ENCODE assay signal across 1 cellular context in genomic region chr17:72447251-72447640, GRCh38.
A peak's percentile ranks its signal among the peaks of the same experiment; 100 is the strongest.
TF ChIP-seq lines count a peak whose summit lies in the region.

No MANE protein-coding gene starts in this region.

TF ChIP-seq in HepG2, 621 proteins besides CTCF, POLR2A, EP300 and RAD21 (continued from another document and continues in another):
- TF ChIP-seq HNF1A (IDR thresholded peaks at IDR 0.05; ENCODE audit: low read depth) (peak; percentile 51; the same call in 1 of the 2 replicates), HNF1A (CRISPR knock-in tag; IDR thresholded peaks at IDR 0.05; ENCODE audit: borderline replicate concordance) (peak; percentile 79; the same call in 1 of the 2 replicates), MTA3 (CRISPR knock-in tag; IDR thresholded peaks at IDR 0.05) (no peak), TBL1XR1 (IDR thresholded peaks at IDR 0.05; ENCODE audit: borderline replicate concordance, low read length, partially characterized antibody) (peak; percentile 18), AGO2 (optimal IDR thresholded peaks at IDR 0.05; ENCODE audit: low read depth, low read length) (no peak), ZGPAT (CRISPR knock-in tag; IDR thresholded peaks at IDR 0.05) (peak; percentile 75), ZNF746 (CRISPR knock-in tag; IDR thresholded peaks at IDR 0.05) (peak; percentile 27; the same call in 1 of the 2 replicates), TCF7L2 (IDR thresholded peaks at IDR 0.05; ENCODE audit: low read depth, low read length) (peak; percentile 80), SSRP1 (CRISPR knock-in tag; IDR thresholded peaks at IDR 0.05) (no peak), ZIK1 (CRISPR knock-in tag; IDR thresholded peaks at IDR 0.05; ENCODE audit: borderline replicate concordance, low read depth) (no peak; the same call in 1 of the 2 replicates), ZNF496 (CRISPR knock-in tag; IDR thresholded peaks at IDR 0.05; ENCODE audit: insufficient replicate concordance) (no peak), ZNF281 (CRISPR knock-in tag; IDR thresholded peaks at IDR 0.05; ENCODE audit: borderline replicate concordance) (peak; percentile 14; the same call in 1 of the 2 replicates), KMT2A (CRISPR knock-in tag; IDR thresholded peaks at IDR 0.05) (0 out of 2 replicates have a peak, but pooled peaks have one; percentile 37), PPARG (CRISPR knock-in tag; conservative IDR thresholded peaks at IDR 0.05) (peak; percentile 99), ZNF883 (CRISPR knock-in tag; IDR thresholded peaks at IDR 0.05; ENCODE audit: not compliant biosample characterization) (no peak), SMARCC2 (IDR thresholded peaks at IDR 0.05) (no peak), ATF1 (CRISPR knock-in tag; IDR thresholded peaks at IDR 0.05) (peak; percentile 54; the same call in 1 of the 2 replicates), ZNF556 (CRISPR knock-in tag; IDR thresholded peaks at IDR 0.05; ENCODE audit: borderline replicate concordance) (peak; percentile 82; the same call in 1 of the 2 replicates), KAT8 (CRISPR knock-in tag; IDR thresholded peaks at IDR 0.05) (peak; percentile 58; the same call in 1 of the 2 replicates), TSC22D2 (CRISPR knock-in tag; IDR thresholded peaks at IDR 0.05; ENCODE audit: borderline replicate concordance) (no peak), DNMT3B (CRISPR knock-in tag; conservative IDR thresholded peaks at IDR 0.05) (no peak), ZBTB40 (IDR thresholded peaks at IDR 0.05) (no peak), ZBTB40 (CRISPR knock-in tag; IDR thresholded peaks at IDR 0.05) (no peak), ZNF350 (CRISPR knock-in tag; IDR thresholded peaks at IDR 0.05; ENCODE audit: borderline replicate concordance, low read depth) (no peak), HDAC2 (CRISPR knock-in tag; IDR thresholded peaks at IDR 0.05) (peak; percentile 96), ZNF44 (CRISPR knock-in tag; IDR thresholded peaks at IDR 0.05) (no peak)
- TF ChIP-seq, protein P1, sequence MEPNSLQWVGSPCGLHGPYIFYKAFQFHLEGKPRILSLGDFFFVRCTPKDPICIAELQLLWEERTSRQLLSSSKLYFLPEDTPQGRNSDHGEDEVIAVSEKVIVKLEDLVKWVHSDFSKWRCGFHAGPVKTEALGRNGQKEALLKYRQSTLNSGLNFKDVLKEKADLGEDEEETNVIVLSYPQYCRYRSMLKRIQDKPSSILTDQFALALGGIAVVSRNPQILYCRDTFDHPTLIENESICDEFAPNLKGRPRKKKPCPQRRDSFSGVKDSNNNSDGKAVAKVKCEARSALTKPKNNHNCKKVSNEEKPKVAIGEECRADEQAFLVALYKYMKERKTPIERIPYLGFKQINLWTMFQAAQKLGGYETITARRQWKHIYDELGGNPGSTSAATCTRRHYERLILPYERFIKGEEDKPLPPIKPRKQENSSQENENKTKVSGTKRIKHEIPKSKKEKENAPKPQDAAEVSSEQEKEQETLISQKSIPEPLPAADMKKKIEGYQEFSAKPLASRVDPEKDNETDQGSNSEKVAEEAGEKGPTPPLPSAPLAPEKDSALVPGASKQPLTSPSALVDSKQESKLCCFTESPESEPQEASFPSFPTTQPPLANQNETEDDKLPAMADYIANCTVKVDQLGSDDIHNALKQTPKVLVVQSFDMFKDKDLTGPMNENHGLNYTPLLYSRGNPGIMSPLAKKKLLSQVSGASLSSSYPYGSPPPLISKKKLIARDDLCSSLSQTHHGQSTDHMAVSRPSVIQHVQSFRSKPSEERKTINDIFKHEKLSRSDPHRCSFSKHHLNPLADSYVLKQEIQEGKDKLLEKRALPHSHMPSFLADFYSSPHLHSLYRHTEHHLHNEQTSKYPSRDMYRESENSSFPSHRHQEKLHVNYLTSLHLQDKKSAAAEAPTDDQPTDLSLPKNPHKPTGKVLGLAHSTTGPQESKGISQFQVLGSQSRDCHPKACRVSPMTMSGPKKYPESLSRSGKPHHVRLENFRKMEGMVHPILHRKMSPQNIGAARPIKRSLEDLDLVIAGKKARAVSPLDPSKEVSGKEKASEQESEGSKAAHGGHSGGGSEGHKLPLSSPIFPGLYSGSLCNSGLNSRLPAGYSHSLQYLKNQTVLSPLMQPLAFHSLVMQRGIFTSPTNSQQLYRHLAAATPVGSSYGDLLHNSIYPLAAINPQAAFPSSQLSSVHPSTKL (CRISPR knock-in tag; IDR thresholded peaks at IDR 0.05) = peak; percentile 96
- TF ChIP-seq, protein P2, sequence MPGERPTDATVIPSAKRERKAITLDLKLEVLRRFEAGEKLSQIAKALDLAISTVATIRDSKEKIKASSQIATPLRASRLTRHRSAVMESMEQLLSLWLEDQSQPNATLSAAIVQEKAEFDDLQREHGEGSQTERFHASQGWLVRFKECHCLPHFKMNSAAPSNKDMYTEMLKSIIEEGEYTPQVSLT (CRISPR knock-in tag; IDR thresholded peaks at IDR 0.05; ENCODE audit: borderline replicate concordance, low read depth) = no peak
- TF ChIP-seq, protein P3, sequence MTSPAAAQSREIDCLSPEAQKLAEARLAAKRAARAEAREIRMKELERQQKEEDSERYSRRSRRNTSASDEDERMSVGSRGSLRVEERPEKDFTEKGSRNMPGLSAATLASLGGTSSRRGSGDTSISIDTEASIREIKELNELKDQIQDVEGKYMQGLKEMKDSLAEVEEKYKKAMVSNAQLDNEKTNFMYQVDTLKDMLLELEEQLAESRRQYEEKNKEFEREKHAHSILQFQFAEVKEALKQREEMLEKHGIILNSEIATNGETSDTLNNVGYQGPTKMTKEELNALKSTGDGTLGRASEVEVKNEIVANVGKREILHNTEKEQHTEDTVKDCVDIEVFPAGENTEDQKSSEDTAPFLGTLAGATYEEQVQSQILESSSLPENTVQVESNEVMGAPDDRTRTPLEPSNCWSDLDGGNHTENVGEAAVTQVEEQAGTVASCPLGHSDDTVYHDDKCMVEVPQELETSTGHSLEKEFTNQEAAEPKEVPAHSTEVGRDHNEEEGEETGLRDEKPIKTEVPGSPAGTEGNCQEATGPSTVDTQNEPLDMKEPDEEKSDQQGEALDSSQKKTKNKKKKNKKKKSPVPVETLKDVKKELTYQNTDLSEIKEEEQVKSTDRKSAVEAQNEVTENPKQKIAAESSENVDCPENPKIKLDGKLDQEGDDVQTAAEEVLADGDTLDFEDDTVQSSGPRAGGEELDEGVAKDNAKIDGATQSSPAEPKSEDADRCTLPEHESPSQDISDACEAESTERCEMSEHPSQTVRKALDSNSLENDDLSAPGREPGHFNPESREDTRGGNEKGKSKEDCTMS (CRISPR knock-in tag; conservative IDR thresholded peaks at IDR 0.05) = no peak
